Comparison of ENCODE assay signal across 30 cellular contexts in the genomic region with DNA sequence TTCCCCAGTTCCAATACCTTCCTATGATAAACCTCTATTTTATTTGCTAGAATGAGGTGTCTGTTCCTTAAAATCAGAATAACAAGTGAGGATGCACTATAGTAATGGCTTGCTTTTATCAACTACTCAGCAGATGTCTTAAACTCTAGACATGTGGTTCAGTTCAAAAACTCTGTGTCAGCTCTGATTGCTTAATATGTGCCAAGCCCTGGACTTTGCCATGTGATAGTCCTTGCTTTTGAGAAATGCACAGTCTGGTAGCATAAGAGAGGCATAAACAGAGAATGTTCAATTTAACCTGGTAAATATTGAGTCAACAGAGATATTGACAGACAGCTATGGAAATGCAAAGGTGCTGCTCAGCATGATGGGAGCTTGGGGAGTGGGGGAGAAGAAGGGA.
"Had no signal": no experiment of that assay in that cellular context is flagged by ENCODE, and none has a peak within 500 bp of the region (broad histone marks: within the 10 kb centered on the region; RNA-seq: fewer than 3 reads in every experiment).

No MANE protein-coding gene starts in this region.

- H3K36me3 Mint-ChIP-seq: activated naive CD8-positive, alpha-beta T cell treated with anti-CD3 and anti-CD28 coated beads for 36 hours had no signal

- H3K27me3 Mint-ChIP-seq: activated CD4-positive, alpha-beta T cell treated with anti-CD3 and anti-CD28 coated beads, Interleukin-2, amount 10 ng/mL, durations not matched to agents 24 days and 14 days; activated CD8-positive, alpha-beta T cell treated with anti-CD3 and anti-CD28 coated beads for 36 hours; activated naive CD8-positive, alpha-beta T cell treated with anti-CD3 and anti-CD28 coated beads for 36 hours; activated T-helper 17 cell treated with anti-CD3 and anti-CD28 coated beads, Interleukin-2, amount 50 U/mL, for 72 hours had no signal

- H3K9me3 ChIP-seq: body of pancreas, breast epithelium had no signal

- H3K27ac ChIP-seq: body of pancreas, breast epithelium, SJCRH30, SK-N-MC had no signal

- H3K9me3 Mint-ChIP-seq: activated CD4-positive, alpha-beta T cell treated with anti-CD3 and anti-CD28 coated beads, Interleukin-2, amount 10 ng/mL, durations not matched to agents 24 days and 14 days; activated CD8-positive, alpha-beta T cell treated with anti-CD3 and anti-CD28 coated beads for 36 hours; activated naive CD8-positive, alpha-beta T cell treated with anti-CD3 and anti-CD28 coated beads for 36 hours; activated T-cell treated with anti-CD3 and anti-CD28 coated beads, Interleukin-2, amount 50 U/mL, for 72 hours; activated T-helper 17 cell treated with anti-CD3 and anti-CD28 coated beads, Interleukin-2, amount 50 U/mL, for 72 hours had no signal

- H3K4me1 ChIP-seq: breast epithelium, SJCRH30 had no signal

- H3K27ac Mint-ChIP-seq: activated CD4-positive, alpha-beta T cell treated with anti-CD3 and anti-CD28 coated beads, Interleukin-2, amount 10 ng/mL, durations not matched to agents 24 days and 14 days; activated CD8-positive, alpha-beta T cell treated with anti-CD3 and anti-CD28 coated beads for 36 hours; activated naive CD8-positive, alpha-beta T cell treated with anti-CD3 and anti-CD28 coated beads for 36 hours; activated T-cell treated with anti-CD3 and anti-CD28 coated beads, Interleukin-2, amount 50 U/mL, for 72 hours; activated T-helper 17 cell treated with anti-CD3 and anti-CD28 coated beads, Interleukin-2, amount 50 U/mL, for 72 hours had no signal

- H3K4me3 Mint-ChIP-seq: activated CD4-positive, alpha-beta T cell treated with anti-CD3 and anti-CD28 coated beads, Interleukin-2, amount 10 ng/mL, durations not matched to agents 24 days and 14 days; activated CD8-positive, alpha-beta T cell treated with anti-CD3 and anti-CD28 coated beads for 36 hours; activated naive CD8-positive, alpha-beta T cell treated with anti-CD3 and anti-CD28 coated beads for 36 hours; activated T-cell treated with anti-CD3 and anti-CD28 coated beads, Interleukin-2, amount 50 U/mL, for 72 hours; activated T-helper 17 cell treated with anti-CD3 and anti-CD28 coated beads, Interleukin-2, amount 50 U/mL, for 72 hours had no signal

- H3K4me1 Mint-ChIP-seq: activated CD4-positive, alpha-beta T cell treated with anti-CD3 and anti-CD28 coated beads, Interleukin-2, amount 10 ng/mL, durations not matched to agents 24 days and 14 days; activated naive CD8-positive, alpha-beta T cell treated with anti-CD3 and anti-CD28 coated beads for 36 hours; activated T-helper 17 cell treated with anti-CD3 and anti-CD28 coated beads, Interleukin-2, amount 50 U/mL, for 72 hours had no signal

- DNase-seq: activated CD4-positive, alpha-beta T cell treated with anti-CD3 and anti-CD28 coated beads, Interleukin-2, amount 10 ng/mL, durations not matched to agents 24 days and 14 days; activated CD4-positive, alpha-beta T cell treated with anti-CD3 and anti-CD28 coated beads, Interleukin-2, amount 50 U/mL, for 4 hours; activated CD8-positive, alpha-beta T cell treated with anti-CD3 and anti-CD28 coated beads for 36 hours; activated effector memory CD4-positive, alpha-beta T cell treated with anti-CD3 and anti-CD28 coated beads, Interleukin-2, amount 50 U/mL, for 16 hours; activated naive CD4-positive, alpha-beta T cell; activated naive CD4-positive, alpha-beta T cell treated with anti-CD3 and anti-CD28 coated beads, Interleukin-2, amount 50 U/mL, for 16 hours; activated naive CD8-positive, alpha-beta T cell treated with anti-CD3 and anti-CD28 coated beads for 36 hours; activated T-cell treated with anti-CD3 and anti-CD28 coated beads, Interleukin-2, amount 50 U/mL, for 1 hour; activated T-cell treated with anti-CD3 and anti-CD28 coated beads, Interleukin-2, amount 50 U/mL, for 72 hours; amygdala; body of pancreas; Karpas-422; KBM-7; NCI-H1048; NCI-H1105 treated with DMSO at 0.1 percent for 48 hours; NCI-H1436; NCI-H1694; NCI-H1930; NCI-H2081 treated with DMSO at 0.1 percent for 48 hours; NCI-H345; NCI-H510A; NCI-H526; NCI-H748 treated with DMSO at 0.1 percent for 48 hours; NK-92 treated with Interleukin-12 subunit alpha and Interleukin-12 subunit beta, amount 100 ng/mL, for 24 hours; Right ventricle myocardium superior; SJCRH30; T1000 had no signal

- ATAC-seq: activated CD8-positive, alpha-beta T cell treated with anti-CD3 and anti-CD28 coated beads for 36 hours; activated T-cell treated with anti-CD3 and anti-CD28 coated beads, Interleukin-2, amount 50 U/mL, for 72 hours; activated T-helper 17 cell treated with anti-CD3 and anti-CD28 coated beads, Interleukin-2, amount 50 U/mL, for 72 hours; body of pancreas had no signal

- H3K36me3 ChIP-seq: breast epithelium, SJCRH30 had no signal

- H3K4me3 ChIP-seq: body of pancreas, breast epithelium, SJCRH30, SK-N-MC had no signal

- H3K27me3 ChIP-seq: body of pancreas, breast epithelium, SJCRH30 had no signal
